Comparison of ENCODE assay signal across 8 cellular contexts in genomic region chr19:49118565-49119410, GRCh38. TPM values are rescaled to one million over a fixed set of nuclear protein-coding genes. Genes with fewer than 3 reads are reported as not detected.
A peak's percentile ranks its signal among the peaks of the same experiment; 100 is the strongest.
DNase-seq lines count a peak whose midpoint lies in the region; ATAC-seq and TF ChIP-seq lines count a peak whose summit lies in the region.

A gene with protein sequence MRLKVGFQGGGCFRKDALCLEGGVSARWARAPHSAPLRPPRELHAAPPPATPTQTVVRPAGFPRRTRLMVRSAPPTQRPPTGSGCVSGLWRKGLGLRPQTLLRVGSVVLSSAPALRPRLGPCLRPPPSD (minus strand): TSS chr19:49119143. CDS start chr19:49119022, 121 bp downstream.

- peaks cover 4% of the 10 kb centered on the region for H3K36me3 Mint-ChIP-seq in activated naive CD8-positive, alpha-beta T cell treated with anti-CD3 and anti-CD28 coated beads for 36 hours

- peaks cover 19% of the 10 kb centered on the region for H3K4me1 ChIP-seq in parathyroid adenoma
- peaks cover 7 to 40% (median 28%) of the 10 kb centered on the region in 4 donors for H3K4me1 ChIP-seq in tibial artery

- no peaks in the 10 kb centered on the region for H3K79me2 ChIP-seq in parathyroid adenoma

- H3K27ac ChIP-seq in parathyroid adenoma (peak within 1 kb of the TSS; percentile 96), tibial artery (peak within 1 kb of the TSS; percentile 85 to 92)

- H3K27ac Mint-ChIP-seq in activated naive CD8-positive, alpha-beta T cell treated with anti-CD3 and anti-CD28 coated beads for 36 hours, result peak within 1 kb of the TSS; percentile 92

- TF ChIP-seq CTCF in GM12865 (IDR thresholded peaks at IDR 0.05; ENCODE audit: insufficient read depth, low read depth, low read length, missing control alignments) (peak; percentile 6), parathyroid adenoma (IDR thresholded peaks at IDR 0.05) (no peak), tibial artery (IDR thresholded peaks at IDR 0.05) (peak in 1 of 2 experiments; percentile 22)

- H3K4me2 ChIP-seq in parathyroid adenoma (ENCODE audit: low read length), result peak within 1 kb of the TSS; percentile 100

- peak within 1 kb of the TSS; percentile 91 for H3K4me3 Mint-ChIP-seq in activated naive CD8-positive, alpha-beta T cell treated with anti-CD3 and anti-CD28 coated beads for 36 hours

- peak within 1 kb of the TSS; percentile 95 for H2AFZ ChIP-seq in parathyroid adenoma

- ATAC-seq in HG02623 (IDR thresholded peaks at IDR 0.05; ENCODE audit: unreplicated experiment), result peak; percentile 81
- ATAC-seq in Right ventricle myocardium inferior, result peak; percentile 93

- H3K36me3 ChIP-seq in parathyroid adenoma (ENCODE audit: control insufficient read depth, insufficient read depth, low read length) (no peaks in the 10 kb centered on the region), tibial artery (no peaks in the 10 kb centered on the region)

- peaks cover 24% of the 10 kb centered on the region for H3K4me1 Mint-ChIP-seq in activated naive CD8-positive, alpha-beta T cell treated with anti-CD3 and anti-CD28 coated beads for 36 hours

- H3K27me3 ChIP-seq in parathyroid adenoma (ENCODE audit: control insufficient read depth, insufficient read depth, low read length), result no peaks in the 10 kb centered on the region
- H3K27me3 ChIP-seq in tibial artery, result peaks cover 0 to 3% of the 10 kb centered on the region in 2 donors

- intact Hi-C loops in Right ventricle myocardium inferior (cut with DNase I), result loop anchor here (2.0 kb wide), 1 partner anchor 30 kb away; no protein-coding TSS in a partner anchor
- intact Hi-C loops in tibial artery (cut with DNase I; ENCODE audit: low total_unique reads), result loop anchor here (5.0 kb wide), 2 partner anchors 34 to 246 kb away; partner anchors contain the start of gene PPP1R15A

- H3K9me3 ChIP-seq in parathyroid adenoma (ENCODE audit: control insufficient read depth, low read length), result no peaks in the 10 kb centered on the region
- H3K9me3 ChIP-seq in tibial artery, result no peaks in the 10 kb centered on the region

- H3K9ac ChIP-seq in parathyroid adenoma, result peak within 1 kb of the TSS; percentile 69

- DNase-seq in GM12865 (ENCODE audit: low read depth) (peak; percentile 97), NCI-H1092 treated with DMSO at 0.1 percent for 48 hours (lab: John Stamatoyannopoulos, UW) (peak; percentile 91), SKM-1 (lab: John Stamatoyannopoulos, UW; ENCODE audit: unreplicated experiment) (peak; percentile 55), Right ventricle myocardium inferior (ENCODE audit: missing footprints) (peak; percentile 96), tibial artery (peak; percentile 91 to 97)
- DNase-seq in activated naive CD8-positive, alpha-beta T cell treated with anti-CD3 and anti-CD28 coated beads for 36 hours, result peak; percentile 98

- H3K27me3 Mint-ChIP-seq in activated naive CD8-positive, alpha-beta T cell treated with anti-CD3 and anti-CD28 coated beads for 36 hours, result peaks cover 16% of the 10 kb centered on the region

- H3K9me3 Mint-ChIP-seq in activated naive CD8-positive, alpha-beta T cell treated with anti-CD3 and anti-CD28 coated beads for 36 hours, result no peaks in the 10 kb centered on the region

- H3K4me3 ChIP-seq in GM12865 (ENCODE audit: low read depth, low read length) (peak within 1 kb of the TSS; percentile 64), parathyroid adenoma (ENCODE audit: low read depth, low read length) (peak within 1 kb of the TSS; percentile 91), tibial artery (peak within 1 kb of the TSS; percentile 57 to 85)

RNA-seq across cellular contexts. Expression of the gene that starts here (rescaled TPM):
- total RNA-seq in activated naive CD8-positive, alpha-beta T cell treated with anti-CD3 and anti-CD28 coated beads for 36 hours, result 1 to 10 TPM; 1.0 to 1.3 TPM
- 1.8 TPM for total RNA-seq in Right ventricle myocardium inferior

Comparison
In these comparisons a context has a peak if more than half of its experiments do, and no peak if none do; other contexts are left out.
1. Peak in every context shown above with its lines: DNase-seq, ATAC-seq, H3K4me3 ChIP-seq and H3K27ac ChIP-seq.